24 cellular contexts compared by ENCODE assay signal in genomic region chr12:98074286-98074685, GRCh38.
"Had no signal": no experiment of that assay in that cellular context is flagged by ENCODE, and none has a peak within 500 bp of the region (broad histone marks: within the 10 kb centered on the region; RNA-seq: fewer than 3 reads in every experiment).

No MANE protein-coding gene starts in this region.

- H3K36me3 ChIP-seq: colonic mucosa, esophagus muscularis mucosa, esophagus squamous epithelium, gastrocnemius medialis, gastroesophageal sphincter, heart left ventricle, heart right ventricle had no signal

- H3K4me1 ChIP-seq: colonic mucosa, esophagus muscularis mucosa, esophagus squamous epithelium, foreskin keratinocyte, gastrocnemius medialis, gastroesophageal sphincter, heart left ventricle, heart right ventricle had no signal

- DNase-seq: colonic mucosa; cortex of kidney; dermis blood vessel endothelial cell; dorsolateral prefrontal cortex; effector CD4-positive, alpha-beta T cell; effector CD8-positive, alpha-beta T cell; effector memory CD4-positive, alpha-beta T cell; effector memory CD8-positive, alpha-beta T cell; endodermal cell; erythroblast; esophagus squamous epithelium; foreskin fibroblast; foreskin keratinocyte; foreskin melanocyte; gastrocnemius medialis; glutamatergic neuron; head of caudate nucleus; heart left ventricle; heart right ventricle had no signal

- H3K27ac ChIP-seq: colonic mucosa, coronary artery, dorsolateral prefrontal cortex, epithelial cell of prostate, esophagus muscularis mucosa, esophagus squamous epithelium, foreskin keratinocyte, gastrocnemius medialis, gastroesophageal sphincter, heart left ventricle, heart right ventricle had no signal

- ATAC-seq: effector memory CD8-positive, alpha-beta T cell; esophagus mucosa; foreskin keratinocyte; gastrocnemius medialis; gastroesophageal sphincter; heart left ventricle; heart right ventricle had no signal

- H3K4me3 ChIP-seq: colonic mucosa, coronary artery, dorsolateral prefrontal cortex, esophagus muscularis mucosa, esophagus squamous epithelium, gastrocnemius medialis, gastroesophageal sphincter, heart left ventricle, heart right ventricle had no signal

- H3K9me3 ChIP-seq: colonic mucosa, esophagus muscularis mucosa, esophagus squamous epithelium, gastrocnemius medialis, gastroesophageal sphincter, heart left ventricle, heart right ventricle had no signal

- H3K27me3 ChIP-seq: colonic mucosa, esophagus muscularis mucosa, esophagus squamous epithelium, foreskin keratinocyte, gastroesophageal sphincter, heart left ventricle, heart right ventricle had no signal
